Comparison of ENCODE assay signal across 8 cellular contexts in genomic region chr11:133955091-133955846, GRCh38. TPM values are rescaled to one million over a fixed set of nuclear protein-coding genes. Genes with fewer than 3 reads are reported as not detected.
A peak's percentile ranks its signal among the peaks of the same experiment; 100 is the strongest.
DNase-seq lines count a peak whose midpoint lies in the region; ATAC-seq and TF ChIP-seq lines count a peak whose summit lies in the region.

No MANE protein-coding gene starts in this region.

- DNase-seq in LNCaP clone FGC (ENCODE audit: low read depth) (no peak), right cardiac atrium (peak; percentile 78 to 90 (median 85)), NCI-H2196 (lab: John Stamatoyannopoulos, UW; ENCODE audit: unreplicated experiment) (no peak), globus pallidus (ENCODE audit: low spot score) (no peak)
- DNase-seq in activated T-cell treated with anti-CD3 and anti-CD28 coated beads, Interleukin-2, amount 50 U/mL, for 1 hour, result peak; percentile 60
- DNase-seq in stimulated activated CD4-positive, alpha-beta T cell treated with anti-CD3 and anti-CD28 coated beads, Interleukin-2, amount 100 ng/mL, for 24 hours, result peak; percentile 40 to 56

- peaks cover 7% of the 10 kb centered on the region for H3K4me1 ChIP-seq in right cardiac atrium (ENCODE audit: control insufficient read depth, insufficient read depth, low read length)

- no peaks in the 10 kb centered on the region for H3K27me3 ChIP-seq in right cardiac atrium (ENCODE audit: control insufficient read depth, insufficient read depth)

- intact Hi-C loops in right cardiac atrium (cut with DNase I), result loop anchor here in 1 of 4 donors (10.0 kb wide), 1 partner anchor 90 kb away; no protein-coding TSS in a partner anchor

- H3K27ac ChIP-seq in right cardiac atrium (ENCODE audit: low read length), result peak overlapping the region; percentile 93

- no peaks in the 10 kb centered on the region for H3K9me3 ChIP-seq in right cardiac atrium (ENCODE audit: control insufficient read depth, low read length)

- H3K4me3 ChIP-seq in LNCaP clone FGC (ENCODE audit: low read depth, low read length) (peak overlapping the region; percentile 7; the same call in 1 of the 2 replicates), right cardiac atrium (ENCODE audit: low read length) (peak overlapping the region; percentile 51)

- 3% methylated on average over 46 of the region's 46 CpGs for WGBS in right cardiac atrium

- ATAC-seq in right cardiac atrium (peak; percentile 60 to 73), GM18858 (IDR thresholded peaks at IDR 0.05; ENCODE audit: unreplicated experiment) (no peak)
- ATAC-seq in activated CD4-positive, CD25-positive, alpha-beta regulatory T cell treated with anti-CD3 and anti-CD28 coated beads, Interleukin-2, amount 50 U/mL, for 24 hours, result no peak

- no peak for TF ChIP-seq CTCF in LNCaP clone FGC (IDR thresholded peaks at IDR 0.05; ENCODE audit: control insufficient read depth, extremely low read depth, insufficient read depth)

RNA-seq across cellular contexts. Expression of gene IGSF9B, which starts 1.5 kb away (rescaled TPM):
- 10 to 100 TPM; 40.1 to 58.9 (median 54.3) TPM for total RNA-seq in right cardiac atrium
- 27.8 TPM for polyA plus RNA-seq in right cardiac atrium

Comparison
In these comparisons a context has a peak if more than half of its experiments do, and no peak if none do; other contexts are left out.
1. DNase-seq: peak in activated T-cell treated with anti-CD3 and anti-CD28 coated beads, Interleukin-2, amount 50 U/mL, for 1 hour (single experiment), right cardiac atrium (3 of 3) and stimulated activated CD4-positive, alpha-beta T cell treated with anti-CD3 and anti-CD28 coated beads, Interleukin-2, amount 100 ng/mL, for 24 hours (2 of 2); none in LNCaP clone FGC (single experiment), NCI-H2196 (single experiment) and globus pallidus (single experiment).
2. ATAC-seq: peak in right cardiac atrium (2 of 2); none in activated CD4-positive, CD25-positive, alpha-beta regulatory T cell treated with anti-CD3 and anti-CD28 coated beads, Interleukin-2, amount 50 U/mL, for 24 hours (0 of 2) and GM18858 (single experiment).